ENCODE assay signal across 25 cellular contexts in the genomic region with DNA sequence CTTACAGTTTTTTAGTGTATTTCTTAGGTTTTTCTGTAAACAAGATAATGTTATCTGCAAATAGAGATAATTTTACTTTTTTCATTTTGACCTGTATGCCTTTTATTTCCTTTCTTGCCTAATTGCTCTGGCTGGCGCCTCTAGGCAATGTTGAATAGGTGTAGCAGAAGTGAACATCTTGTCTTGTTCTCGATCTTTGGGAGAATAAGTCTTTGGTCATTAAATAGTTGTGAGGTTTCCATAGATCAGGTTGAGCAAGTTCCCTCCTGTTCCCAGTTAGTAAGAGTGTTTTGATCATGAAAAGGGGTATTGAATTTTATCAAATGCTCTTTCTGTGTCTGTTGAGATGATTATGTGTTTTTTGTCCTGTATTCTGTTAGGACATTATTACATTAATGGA. TPM values are rescaled to one million over a fixed set of nuclear protein-coding genes. Genes with fewer than 3 reads are reported as not detected.
"Had no signal": no experiment of that assay in that cellular context is flagged by ENCODE, and none has a peak within 500 bp of the region (broad histone marks: within the 10 kb centered on the region; RNA-seq: fewer than 3 reads in every experiment).

No MANE protein-coding gene starts in this region.

- DNase-seq: activated CD4-positive, alpha-beta memory T cell treated with anti-CD3 and anti-CD28 coated beads, Interleukin-2, amount 10 ng/mL, durations not matched to agents 7 days and 5 days; activated CD4-positive, alpha-beta T cell treated with anti-CD3 and anti-CD28 coated beads, Interleukin-2, amount 10 ng/mL, durations not matched to agents 24 days and 14 days; activated effector memory CD4-positive, alpha-beta T cell treated with anti-CD3 and anti-CD28 coated beads, Interleukin-2, amount 50 U/mL, for 16 hours; activated naive CD4-positive, alpha-beta T cell treated with anti-CD3 and anti-CD28 coated beads, Interleukin-2, amount 10 ng/mL, durations not matched to agents 7 days and 5 days; anterior cingulate cortex; body of pancreas; caudate nucleus; colonic mucosa; dorsolateral prefrontal cortex; effector memory CD8-positive, alpha-beta T cell; esophagus squamous epithelium; heart right ventricle; lower lobe of right lung; natural killer cell; retina; sigmoid colon; stimulated activated CD4-positive, alpha-beta T cell treated with anti-CD3 and anti-CD28 coated beads, Interleukin-2, amount 100 ng/mL, for 48 hours; stimulated activated CD8-positive, alpha-beta memory T cell treated with anti-CD3 and anti-CD28 coated beads, Interleukin-4, amount 100 ng/mL, for 48 hours; stimulated activated naive CD4-positive, alpha-beta T cell; upper lobe of left lung had no signal

- H3K4me1 Mint-ChIP-seq: mesothelial cell of epicardium had no signal

- FAIRE-seq: endothelial cell of umbilical vein had no signal

- H3K27ac ChIP-seq: body of pancreas, colonic mucosa, dorsolateral prefrontal cortex, esophagus squamous epithelium, heart right ventricle, lower lobe of right lung, sigmoid colon, upper lobe of left lung had no signal

- H3K4me3 ChIP-seq: body of pancreas, colonic mucosa, dorsolateral prefrontal cortex, esophagus squamous epithelium, heart right ventricle, lower lobe of right lung, sigmoid colon, thoracic aorta, upper lobe of left lung had no signal

- ATAC-seq: activated CD4-positive, CD25-positive, alpha-beta regulatory T cell treated with anti-CD3 and anti-CD28 coated beads, Interleukin-2, amount 50 U/mL, for 24 hours; body of pancreas; effector memory CD8-positive, alpha-beta T cell; heart right ventricle; left lobe of liver; lower lobe of right lung; natural killer cell had no signal

- H3K4me1 ChIP-seq: colonic mucosa, lower lobe of right lung, sigmoid colon had no signal

- H3K9me3 ChIP-seq: body of pancreas, colonic mucosa, esophagus squamous epithelium, lower lobe of right lung, sigmoid colon, thoracic aorta, upper lobe of left lung had no signal

- H3K9me3 Mint-ChIP-seq: activated CD4-positive, alpha-beta memory T cell treated with anti-CD3 and anti-CD28 coated beads, Interleukin-2, amount 10 ng/mL, durations not matched to agents 7 days and 5 days; activated CD4-positive, alpha-beta T cell treated with anti-CD3 and anti-CD28 coated beads, Interleukin-2, amount 10 ng/mL, durations not matched to agents 24 days and 14 days; activated naive CD4-positive, alpha-beta T cell treated with anti-CD3 and anti-CD28 coated beads, Interleukin-2, amount 10 ng/mL, durations not matched to agents 7 days and 5 days; effector memory CD8-positive, alpha-beta T cell; natural killer cell had no signal

- H3K4me3 Mint-ChIP-seq: activated CD4-positive, alpha-beta memory T cell treated with anti-CD3 and anti-CD28 coated beads, Interleukin-2, amount 10 ng/mL, durations not matched to agents 7 days and 5 days; activated CD4-positive, alpha-beta T cell treated with anti-CD3 and anti-CD28 coated beads, Interleukin-2, amount 10 ng/mL, durations not matched to agents 24 days and 14 days; activated naive CD4-positive, alpha-beta T cell treated with anti-CD3 and anti-CD28 coated beads, Interleukin-2, amount 10 ng/mL, durations not matched to agents 7 days and 5 days; effector memory CD8-positive, alpha-beta T cell; mesothelial cell of epicardium; natural killer cell had no signal

- H3K27me3 ChIP-seq: body of pancreas, colonic mucosa, dorsolateral prefrontal cortex, esophagus squamous epithelium, heart right ventricle, sigmoid colon, upper lobe of left lung had no signal

- H3K27me3 Mint-ChIP-seq: activated CD4-positive, alpha-beta memory T cell treated with anti-CD3 and anti-CD28 coated beads, Interleukin-2, amount 10 ng/mL, durations not matched to agents 7 days and 5 days; activated CD4-positive, alpha-beta T cell treated with anti-CD3 and anti-CD28 coated beads, Interleukin-2, amount 10 ng/mL, durations not matched to agents 24 days and 14 days; activated naive CD4-positive, alpha-beta T cell treated with anti-CD3 and anti-CD28 coated beads, Interleukin-2, amount 10 ng/mL, durations not matched to agents 7 days and 5 days; effector memory CD8-positive, alpha-beta T cell had no signal

- H3K27ac Mint-ChIP-seq: activated CD4-positive, alpha-beta memory T cell treated with anti-CD3 and anti-CD28 coated beads, Interleukin-2, amount 10 ng/mL, durations not matched to agents 7 days and 5 days; activated CD4-positive, alpha-beta T cell treated with anti-CD3 and anti-CD28 coated beads, Interleukin-2, amount 10 ng/mL, durations not matched to agents 24 days and 14 days; activated naive CD4-positive, alpha-beta T cell treated with anti-CD3 and anti-CD28 coated beads, Interleukin-2, amount 10 ng/mL, durations not matched to agents 7 days and 5 days; mesothelial cell of epicardium; natural killer cell had no signal

RNA-seq across cellular contexts. Expression of gene PIH1D2, which starts 24.0 kb away (rescaled TPM):
- total RNA-seq: natural killer cell had no signal
